In the genomic region with DNA sequence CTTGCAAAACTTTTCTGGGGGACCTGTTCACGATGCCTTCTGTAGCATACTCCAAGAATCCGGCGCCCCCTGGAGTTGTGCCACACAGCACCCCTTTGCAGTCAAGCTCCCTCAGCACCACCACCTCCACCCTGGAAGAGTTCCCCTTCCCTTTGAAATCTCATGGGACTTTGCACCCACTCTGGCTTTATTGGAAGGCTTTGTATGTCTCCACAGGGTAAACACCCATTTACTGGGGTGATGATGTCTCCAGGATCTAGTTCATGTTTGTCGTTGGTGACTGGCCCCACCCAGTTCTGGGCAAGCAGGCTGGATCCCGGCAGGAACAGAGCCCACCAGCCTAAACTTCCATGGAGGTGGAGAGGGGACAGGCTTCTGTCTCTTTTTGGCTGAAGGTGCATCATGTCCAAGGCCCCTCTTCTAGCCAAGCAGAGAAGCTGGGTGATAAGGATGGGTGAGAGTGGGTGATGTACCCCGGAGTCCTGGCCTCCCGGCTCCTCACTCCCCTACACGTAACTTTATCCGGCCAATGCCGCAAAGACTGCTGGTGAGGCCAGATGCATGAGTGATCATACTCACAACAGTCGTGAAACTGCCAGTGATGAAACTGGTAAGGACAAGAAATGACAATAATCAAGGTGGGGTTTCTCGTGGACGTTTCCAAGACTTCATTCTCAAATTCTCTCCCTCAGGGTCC, we compare ENCODE assay signal across 1 cellular context.
TF ChIP-seq lines count a peak whose summit lies in the region.

No MANE protein-coding gene starts in this region.

TF ChIP-seq in GM23338, 12 proteins besides CTCF, POLR2A, EP300 and RAD21:
- TF ChIP-seq NANOG (IDR thresholded peaks at IDR 0.05; ENCODE audit: borderline replicate concordance), result no peak
- no peak for TF ChIP-seq EZH2 (IDR thresholded peaks at IDR 0.05; ENCODE audit: low read depth, unreplicated experiment)
- TF ChIP-seq ZNF114 (CRISPR knock-in tag; IDR thresholded peaks at IDR 0.05), result no peak
- TF ChIP-seq, protein P1, sequence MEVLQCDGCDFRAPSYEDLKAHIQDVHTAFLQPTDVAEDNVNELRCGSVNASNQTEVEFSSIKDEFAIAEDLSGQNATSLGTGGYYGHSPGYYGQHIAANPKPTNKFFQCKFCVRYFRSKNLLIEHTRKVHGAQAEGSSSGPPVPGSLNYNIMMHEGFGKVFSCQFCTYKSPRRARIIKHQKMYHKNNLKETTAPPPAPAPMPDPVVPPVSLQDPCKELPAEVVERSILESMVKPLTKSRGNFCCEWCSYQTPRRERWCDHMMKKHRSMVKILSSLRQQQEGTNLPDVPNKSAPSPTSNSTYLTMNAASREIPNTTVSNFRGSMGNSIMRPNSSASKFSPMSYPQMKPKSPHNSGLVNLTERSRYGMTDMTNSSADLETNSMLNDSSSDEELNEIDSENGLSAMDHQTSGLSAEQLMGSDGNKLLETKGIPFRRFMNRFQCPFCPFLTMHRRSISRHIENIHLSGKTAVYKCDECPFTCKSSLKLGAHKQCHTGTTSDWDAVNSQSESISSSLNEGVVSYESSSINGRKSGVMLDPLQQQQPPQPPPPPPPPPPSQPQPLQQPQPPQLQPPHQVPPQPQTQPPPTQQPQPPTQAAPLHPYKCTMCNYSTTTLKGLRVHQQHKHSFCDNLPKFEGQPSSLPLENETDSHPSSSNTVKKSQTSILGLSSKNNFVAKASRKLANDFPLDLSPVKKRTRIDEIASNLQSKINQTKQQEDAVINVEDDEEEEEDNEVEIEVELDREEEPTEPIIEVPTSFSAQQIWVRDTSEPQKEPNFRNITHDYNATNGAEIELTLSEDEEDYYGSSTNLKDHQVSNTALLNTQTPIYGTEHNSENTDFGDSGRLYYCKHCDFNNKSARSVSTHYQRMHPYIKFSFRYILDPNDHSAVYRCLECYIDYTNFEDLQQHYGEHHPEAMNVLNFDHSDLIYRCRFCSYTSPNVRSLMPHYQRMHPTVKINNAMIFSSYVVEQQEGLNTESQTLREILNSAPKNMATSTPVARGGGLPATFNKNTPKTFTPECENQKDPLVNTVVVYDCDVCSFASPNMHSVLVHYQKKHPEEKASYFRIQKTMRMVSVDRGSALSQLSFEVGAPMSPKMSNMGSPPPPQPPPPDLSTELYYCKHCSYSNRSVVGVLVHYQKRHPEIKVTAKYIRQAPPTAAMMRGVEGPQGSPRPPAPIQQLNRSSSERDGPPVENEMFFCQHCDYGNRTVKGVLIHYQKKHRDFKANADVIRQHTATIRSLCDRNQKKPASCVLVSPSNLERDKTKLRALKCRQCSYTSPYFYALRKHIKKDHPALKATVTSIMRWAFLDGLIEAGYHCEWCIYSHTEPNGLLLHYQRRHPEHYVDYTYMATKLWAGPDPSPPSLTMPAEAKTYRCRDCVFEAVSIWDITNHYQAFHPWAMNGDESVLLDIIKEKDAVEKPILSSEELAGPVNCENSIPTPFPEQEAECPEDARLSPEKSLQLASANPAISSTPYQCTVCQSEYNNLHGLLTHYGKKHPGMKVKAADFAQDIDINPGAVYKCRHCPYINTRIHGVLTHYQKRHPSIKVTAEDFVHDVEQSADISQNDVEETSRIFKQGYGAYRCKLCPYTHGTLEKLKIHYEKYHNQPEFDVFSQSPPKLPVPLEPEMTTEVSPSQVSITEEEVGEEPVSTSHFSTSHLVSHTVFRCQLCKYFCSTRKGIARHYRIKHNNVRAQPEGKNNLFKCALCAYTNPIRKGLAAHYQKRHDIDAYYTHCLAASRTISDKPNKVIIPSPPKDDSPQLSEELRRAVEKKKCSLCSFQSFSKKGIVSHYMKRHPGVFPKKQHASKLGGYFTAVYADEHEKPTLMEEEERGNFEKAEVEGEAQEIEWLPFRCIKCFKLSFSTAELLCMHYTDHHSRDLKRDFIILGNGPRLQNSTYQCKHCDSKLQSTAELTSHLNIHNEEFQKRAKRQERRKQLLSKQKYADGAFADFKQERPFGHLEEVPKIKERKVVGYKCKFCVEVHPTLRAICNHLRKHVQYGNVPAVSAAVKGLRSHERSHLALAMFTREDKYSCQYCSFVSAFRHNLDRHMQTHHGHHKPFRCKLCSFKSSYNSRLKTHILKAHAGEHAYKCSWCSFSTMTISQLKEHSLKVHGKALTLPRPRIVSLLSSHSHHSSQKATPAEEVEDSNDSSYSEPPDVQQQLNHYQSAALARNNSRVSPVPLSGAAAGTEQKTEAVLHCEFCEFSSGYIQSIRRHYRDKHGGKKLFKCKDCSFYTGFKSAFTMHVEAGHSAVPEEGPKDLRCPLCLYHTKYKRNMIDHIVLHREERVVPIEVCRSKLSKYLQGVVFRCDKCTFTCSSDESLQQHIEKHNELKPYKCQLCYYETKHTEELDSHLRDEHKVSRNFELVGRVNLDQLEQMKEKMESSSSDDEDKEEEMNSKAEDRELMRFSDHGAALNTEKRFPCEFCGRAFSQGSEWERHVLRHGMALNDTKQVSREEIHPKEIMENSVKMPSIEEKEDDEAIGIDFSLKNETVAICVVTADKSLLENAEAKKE (CRISPR knock-in tag; IDR thresholded peaks at IDR 0.05), result no peak
- no peak for TF ChIP-seq EZH2phosphoT487 (IDR thresholded peaks at IDR 0.05; ENCODE audit: unreplicated experiment)
- TF ChIP-seq STAT1 (IDR thresholded peaks at IDR 0.05; ENCODE audit: unreplicated experiment), result no peak
- TF ChIP-seq, protein P2, sequence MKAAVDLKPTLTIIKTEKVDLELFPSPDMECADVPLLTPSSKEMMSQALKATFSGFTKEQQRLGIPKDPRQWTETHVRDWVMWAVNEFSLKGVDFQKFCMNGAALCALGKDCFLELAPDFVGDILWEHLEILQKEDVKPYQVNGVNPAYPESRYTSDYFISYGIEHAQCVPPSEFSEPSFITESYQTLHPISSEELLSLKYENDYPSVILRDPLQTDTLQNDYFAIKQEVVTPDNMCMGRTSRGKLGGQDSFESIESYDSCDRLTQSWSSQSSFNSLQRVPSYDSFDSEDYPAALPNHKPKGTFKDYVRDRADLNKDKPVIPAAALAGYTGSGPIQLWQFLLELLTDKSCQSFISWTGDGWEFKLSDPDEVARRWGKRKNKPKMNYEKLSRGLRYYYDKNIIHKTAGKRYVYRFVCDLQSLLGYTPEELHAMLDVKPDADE (IDR thresholded peaks at IDR 0.05), result no peak
- no peak for TF ChIP-seq CREB1 (CRISPR knock-in tag; IDR thresholded peaks at IDR 0.05; ENCODE audit: low read depth)
- no peak for TF ChIP-seq JUNB (IDR thresholded peaks at IDR 0.05; ENCODE audit: unreplicated experiment)
